In genomic region chr2:27133905-27134780, GRCh38 we compare ENCODE assay signal across 9 cellular contexts. TPM values are rescaled to one million over a fixed set of nuclear protein-coding genes. Genes with fewer than 3 reads are reported as not detected.
DNase-seq lines count a peak whose midpoint lies in the region; ATAC-seq, FAIRE-seq and TF ChIP-seq lines count a peak whose summit lies in the region.
"Had no signal": no experiment of that assay in that cellular context is flagged by ENCODE, and none has a peak within 500 bp of the region (broad histone marks: within the 10 kb centered on the region; RNA-seq: fewer than 3 reads in every experiment).

A gene with protein sequence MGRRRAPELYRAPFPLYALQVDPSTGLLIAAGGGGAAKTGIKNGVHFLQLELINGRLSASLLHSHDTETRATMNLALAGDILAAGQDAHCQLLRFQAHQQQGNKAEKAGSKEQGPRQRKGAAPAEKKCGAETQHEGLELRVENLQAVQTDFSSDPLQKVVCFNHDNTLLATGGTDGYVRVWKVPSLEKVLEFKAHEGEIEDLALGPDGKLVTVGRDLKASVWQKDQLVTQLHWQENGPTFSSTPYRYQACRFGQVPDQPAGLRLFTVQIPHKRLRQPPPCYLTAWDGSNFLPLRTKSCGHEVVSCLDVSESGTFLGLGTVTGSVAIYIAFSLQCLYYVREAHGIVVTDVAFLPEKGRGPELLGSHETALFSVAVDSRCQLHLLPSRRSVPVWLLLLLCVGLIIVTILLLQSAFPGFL (minus strand): TSS chr2:27134636. CDS start chr2:27134421, 215 bp downstream.

- H3K27ac ChIP-seq in keratinocyte (ENCODE audit: control insufficient read depth, insufficient read depth, low read length), result peak within 1 kb of the TSS; percentile 58

- no peaks in the 10 kb centered on the region for H3K27me3 ChIP-seq in keratinocyte (ENCODE audit: control insufficient read depth, extremely low read depth, insufficient read depth, low read length)

- FAIRE-seq in keratinocyte (lab: Jason Lieb, UNC), result no peak
- FAIRE-seq: colon had no signal

- no peaks in the 10 kb centered on the region for H3K9me3 ChIP-seq in keratinocyte (ENCODE audit: control insufficient read depth, low read depth, low read length)

- DNase-seq in AG09309 (ENCODE audit: low read depth), result peak; percentile 65
- DNase-seq in NCI-H446 treated with DMSO at 0.1 percent for 48 hours (lab: John Stamatoyannopoulos, UW), result peak; percentile 86
- DNase-seq in cerebellar cortex (ENCODE audit: low spot score), result peak; percentile 93
- DNase-seq in keratinocyte (ENCODE audit: low read depth, low spot score), result peak; percentile 71
- DNase-seq in stimulated activated CD4-positive, alpha-beta T cell treated with anti-CD3 and anti-CD28 coated beads, Interleukin-15, amount 100 ng/mL, for 1 hour (ENCODE audit: low read depth in 1 of 2, low spot score in 1 of 2), result peak; percentile 97 to 99

- peak within 1 kb of the TSS; percentile 60 for H2AFZ ChIP-seq in keratinocyte (ENCODE audit: control insufficient read depth, low read length)

- dilution Hi-C loops in keratinocyte (cut with MboI; ENCODE audit: extremely low pct_ligation_motif_present, low sequenced_read_pairs), result no loop called here

- peak within 1 kb of the TSS; percentile 95 for H3K4me2 ChIP-seq in keratinocyte (ENCODE audit: control insufficient read depth, extremely low read depth, insufficient read depth, low read depth, low read length)

- peaks cover 7% of the 10 kb centered on the region for H3K4me1 ChIP-seq in keratinocyte (ENCODE audit: control insufficient read depth, extremely low read depth, insufficient read depth, low read length)

- peak within 1 kb of the TSS; percentile 84 for H3K9ac ChIP-seq in keratinocyte (ENCODE audit: control insufficient read depth, extremely low read depth, insufficient read depth, low read length)

- TF ChIP-seq CTCF in AG09309 (IDR thresholded peaks at IDR 0.05; ENCODE audit: control insufficient read depth, insufficient read depth, low read depth, low read length, missing control alignments) (peak; percentile 54), keratinocyte (optimal IDR thresholded peaks at IDR 0.05 in 1 of 3, IDR thresholded peaks at IDR 0.05 in 1 of 3, conservative IDR thresholded peaks at IDR 0.05 in 1 of 3; ENCODE audit: extremely low read depth in 1 of 3, insufficient read depth in 2 of 3, low read length in 3 of 3) (peak in 1 of 3 experiments; percentile 25)

- H3K36me3 ChIP-seq in keratinocyte (ENCODE audit: control insufficient read depth in 2 of 2, extremely low read depth in 1 of 2, insufficient read depth in 2 of 2, low read length in 2 of 2), result peaks cover 20 to 26% of the 10 kb centered on the region in 2 experiments

- peaks cover 20% of the 10 kb centered on the region for H3K79me2 ChIP-seq in keratinocyte (ENCODE audit: control insufficient read depth, insufficient read depth, low read length)

- peak; percentile 86 for ATAC-seq in GM19025 (IDR thresholded peaks at IDR 0.05; ENCODE audit: low read depth, unreplicated experiment)
- peak; percentile 85 for ATAC-seq in HG03342 (IDR thresholded peaks at IDR 0.05; ENCODE audit: unreplicated experiment)
- ATAC-seq in activated CD4-positive, CD25-positive, alpha-beta regulatory T cell treated with anti-CD3 and anti-CD28 coated beads, Interleukin-2, amount 50 U/mL, for 24 hours, result peak; percentile 95 to 96

- H4K20me1 ChIP-seq in keratinocyte (ENCODE audit: control insufficient read depth, extremely low read depth, insufficient read depth, low read length), result no peaks in the 10 kb centered on the region

- H3K4me3 ChIP-seq in AG09309 (ENCODE audit: control insufficient read depth, low read depth, low read length) (peak within 1 kb of the TSS; percentile 94), keratinocyte (ENCODE audit: control insufficient read depth in 2 of 3, extremely low read depth in 1 of 3, insufficient read depth in 2 of 3, low read depth in 1 of 3, low read length in 3 of 3) (peak within 1 kb of the TSS; percentile 71 to 95 (median 82))

- no peaks in the 10 kb centered on the region for H3K9me1 ChIP-seq in keratinocyte (ENCODE audit: control insufficient read depth, extremely low read depth, insufficient read depth, low read length)

RNA-seq across cellular contexts. Expression of the gene that starts here (rescaled TPM):
- 48.7 to 51.0 TPM (median 50.9 TPM) in 3 replicates for polyA plus RNA-seq in keratinocyte
- polyA plus RNA-seq in keratinocyte (2011; ENCODE audit: low read depth), result 15.0 TPM
- 50.9 and 62.5 TPM in 2 replicates for polyA plus RNA-seq in keratinocyte (2011; cell fraction: cytosol; rRNA removed)
- 62.1 and 63.6 TPM in 2 replicates for polyA plus RNA-seq in keratinocyte (2011; cell fraction: nucleus; rRNA removed)
- polyA plus RNA-seq in keratinocyte (2012; ENCODE audit: low replicate concordance), result 23.2 and 39.1 TPM in 2 replicates
- polyA minus RNA-seq in keratinocyte, result 67.1 to 144 TPM (median 79.9 TPM) in 3 replicates
- 23.0 TPM for polyA minus RNA-seq in keratinocyte (2011; cell fraction: cytosol; rRNA and poly(A)+ RNA removed)
- 9.2 and 19.2 TPM in 2 replicates for polyA minus RNA-seq in keratinocyte (2011; cell fraction: nucleus; rRNA and poly(A)+ RNA removed)

Comparison
In these comparisons a context has a peak if more than half of its experiments do, and no peak if none do; other contexts are left out.
1. Peak in every context shown above with its lines: DNase-seq, ATAC-seq, H3K4me3 ChIP-seq and H3K27ac ChIP-seq.